21 cellular contexts compared by ENCODE assay signal in the genomic region with DNA sequence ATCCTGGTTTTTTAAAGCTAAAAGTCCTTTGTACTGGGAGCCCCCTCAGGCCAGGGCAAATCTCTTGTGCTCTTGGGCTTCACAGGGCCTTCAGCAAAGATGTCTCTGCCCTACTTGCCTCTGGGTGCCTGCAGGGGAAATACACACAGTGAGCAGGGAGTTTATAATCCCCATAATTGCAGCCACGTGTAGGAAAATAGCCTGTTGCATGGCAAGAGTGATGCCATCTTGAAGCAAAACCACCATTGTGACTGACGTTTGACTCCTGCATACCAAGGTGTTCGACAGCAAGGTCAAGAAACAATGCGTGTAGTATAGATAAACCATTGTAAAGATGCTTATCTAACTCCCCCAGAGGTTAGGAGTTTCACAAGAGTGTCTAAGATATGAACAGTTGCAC. TPM values are rescaled to one million over a fixed set of nuclear protein-coding genes. Genes with fewer than 3 reads are reported as not detected.
DNase-seq lines count a peak whose midpoint lies in the region; ATAC-seq, FAIRE-seq and TF ChIP-seq lines count a peak whose summit lies in the region.
"Had no signal": no experiment of that assay in that cellular context is flagged by ENCODE, and none has a peak within 500 bp of the region (broad histone marks: within the 10 kb centered on the region; RNA-seq: fewer than 3 reads in every experiment).

No MANE protein-coding gene starts in this region.

- BruUV-seq in K562 (replicated peaks; lab: Mats Ljungman, UMichigan), result no TSS peak

- H3K4me3 Mint-ChIP-seq in natural killer cell treated with Interleukin-12 subunit alpha and Interleukin-12 subunit beta and Interleukin-15 and Interleukin-18, amount 100 ng/mL, for 72 hours, result no peak overlapping the region
- H3K4me3 Mint-ChIP-seq in natural killer cell (no peak overlapping the region), immature natural killer cell (no peak overlapping the region)
- no peak overlapping the region for H3K4me3 Mint-ChIP-seq in activated naive CD8-positive, alpha-beta T cell treated with anti-CD3 and anti-CD28 coated beads, Interleukin-2, amount 50 U/mL, for 24 hours
- H3K4me3 Mint-ChIP-seq: CD4-positive, CD25-positive, alpha-beta regulatory T cell; CD8-positive, alpha-beta memory T cell; GM23338; IgD-negative memory B cell had no signal

- H3K4me3 ChIP-seq in K562, result no peak overlapping the region
- H3K4me3 ChIP-seq: GM23338 had no signal

- H3K27me3 ChIP-seq in K562 (ENCODE audit: control insufficient read depth in 2 of 2, insufficient read depth in 2 of 2, low read length in 2 of 2), result peaks cover 11 to 47% of the 10 kb centered on the region in 2 experiments; a peak in 4 of 5 replicates
- H3K27me3 ChIP-seq: BE2C had no signal

- POLR2A ChIA-PET in K562 (lab: Yijun Ruan, JAX), result interaction anchor here (0.6 to 1.2 kb wide), 4 partner anchors 9 to 672 kb away, joined by 3 read pairs; no protein-coding TSS in a partner anchor

- H3K4me2 ChIP-seq in K562 (ENCODE audit: insufficient read depth, low read length), result no peak overlapping the region
- H3K4me2 ChIP-seq: GM23338 had no signal

- no peaks in the 10 kb centered on the region for H3K9me1 ChIP-seq in K562 (ENCODE audit: control insufficient read depth, insufficient read depth, low read length)

- peaks cover 4 to 19% of the 10 kb centered on the region in 2 donors for H3K4me1 Mint-ChIP-seq in natural killer cell treated with Interleukin-12 subunit alpha and Interleukin-12 subunit beta and Interleukin-15 and Interleukin-18, amount 100 ng/mL, for 72 hours (ENCODE audit: low read depth in 2 of 2)
- peaks cover 5 to 20% of the 10 kb centered on the region in 2 donors for H3K4me1 Mint-ChIP-seq in natural killer cell
- peaks cover 8 to 10% of the 10 kb centered on the region in 2 donors for H3K4me1 Mint-ChIP-seq in immature natural killer cell
- peaks cover 12% of the 10 kb centered on the region for H3K4me1 Mint-ChIP-seq in activated naive CD8-positive, alpha-beta T cell treated with anti-CD3 and anti-CD28 coated beads, Interleukin-2, amount 50 U/mL, for 24 hours
- H3K4me1 Mint-ChIP-seq: CD4-positive, CD25-positive, alpha-beta regulatory T cell had no signal

- no peaks in the 10 kb centered on the region for H3K79me2 ChIP-seq in K562 (ENCODE audit: control insufficient read depth, insufficient read depth, low read length)

- TF ChIP-seq RAD21 in K562 (CRISPR knock-in tag; conservative IDR thresholded peaks at IDR 0.05 in 1 of 2, IDR thresholded peaks at IDR 0.05 in 1 of 2), result no peak

- no peak for FAIRE-seq in K562 (lab: Jason Lieb, UNC)
- FAIRE-seq: H54, HepG2 had no signal

- H3K4me1 ChIP-seq in K562 (replicated peaks in 1 of 2; ENCODE audit: control insufficient read depth in 2 of 2, insufficient read depth in 2 of 2, low read length in 2 of 2), result no peaks in the 10 kb centered on the region
- H3K4me1 ChIP-seq: BE2C had no signal

- H3K9ac ChIP-seq in K562 (ENCODE audit: insufficient read depth in 1 of 2, low read depth in 2 of 2, low read length in 2 of 2), result no peak overlapping the region

- no peaks in the 10 kb centered on the region for H3K9me3 Mint-ChIP-seq in natural killer cell treated with Interleukin-12 subunit alpha and Interleukin-12 subunit beta and Interleukin-15 and Interleukin-18, amount 100 ng/mL, for 72 hours
- H3K9me3 Mint-ChIP-seq in natural killer cell, result no peaks in the 10 kb centered on the region
- no peaks in the 10 kb centered on the region for H3K9me3 Mint-ChIP-seq in immature natural killer cell
- peaks cover 3% of the 10 kb centered on the region for H3K9me3 Mint-ChIP-seq in activated naive CD8-positive, alpha-beta T cell treated with anti-CD3 and anti-CD28 coated beads, Interleukin-2, amount 50 U/mL, for 24 hours
- H3K9me3 Mint-ChIP-seq: CD8-positive, alpha-beta memory T cell; GM23338; IgD-negative memory B cell had no signal

- no peaks in the 10 kb centered on the region for H3K27me3 Mint-ChIP-seq in natural killer cell treated with Interleukin-12 subunit alpha and Interleukin-12 subunit beta and Interleukin-15 and Interleukin-18, amount 100 ng/mL, for 72 hours
- H3K27me3 Mint-ChIP-seq in natural killer cell (ENCODE audit: low read depth in 2 of 2) (peaks cover 5 to 12% of the 10 kb centered on the region in 2 donors), immature natural killer cell (ENCODE audit: low read depth in 3 of 3) (peaks cover 4 to 10% (median 7%) of the 10 kb centered on the region in 3 donors)
- peaks cover 2% of the 10 kb centered on the region for H3K27me3 Mint-ChIP-seq in activated naive CD8-positive, alpha-beta T cell treated with anti-CD3 and anti-CD28 coated beads, Interleukin-2, amount 50 U/mL, for 24 hours

- H3K27ac ChIP-seq in K562 (ENCODE audit: extremely low read depth, low read depth, low read length), result no peak overlapping the region

- TF ChIP-seq EP300 in K562 (IDR thresholded peaks at IDR 0.05; ENCODE audit: low read length), result no peak

- no peaks in the 10 kb centered on the region for H4K20me1 ChIP-seq in K562 (replicated peaks; ENCODE audit: control insufficient read depth, insufficient read depth, low read length)

- no peaks in the 10 kb centered on the region for H3K9me3 ChIP-seq in K562 (replicated peaks; ENCODE audit: control insufficient read depth, insufficient read depth, low read depth, low read length)
- H3K9me3 ChIP-seq: BE2C had no signal

- no peak for ATAC-seq in natural killer cell treated with Interleukin-12 subunit alpha and Interleukin-12 subunit beta and Interleukin-15 and Interleukin-18, amount 100 ng/mL, for 72 hours
- no peak for ATAC-seq in natural killer cell
- ATAC-seq in K562, result no peak
- no peak for ATAC-seq in left lobe of liver
- ATAC-seq in activated naive CD8-positive, alpha-beta T cell treated with anti-CD3 and anti-CD28 coated beads, Interleukin-2, amount 50 U/mL, for 24 hours, result no peak
- ATAC-seq: GM23338, HCT116, HepG2 had no signal

- intact Hi-C loops in natural killer cell (cut with micrococcal nuclease) (no loop called here), K562 (cut with micrococcal nuclease) (no loop called here)

- DNase-seq in natural killer cell treated with Interleukin-12 subunit alpha and Interleukin-12 subunit beta and Interleukin-15 and Interleukin-18, amount 100 ng/mL, for 72 hours (ENCODE audit: low spot score), result peak; percentile 49
- DNase-seq in natural killer cell, result no peak
- DNase-seq in K562 (ENCODE audit: extremely low read depth in 1 of 4, low spot score in 3 of 4), result no peak
- peak; percentile 12 for DNase-seq in left lobe of liver (ENCODE audit: low spot score)
- DNase-seq in MV-4-11 (lab: John Stamatoyannopoulos, UW), result no peak
- DNase-seq in immature natural killer cell, result no peak
- no peak for DNase-seq in activated naive CD8-positive, alpha-beta T cell treated with anti-CD3 and anti-CD28 coated beads, Interleukin-2, amount 50 U/mL, for 24 hours
- DNase-seq: BE2C; C1 segment of cervical spinal cord; CD4-positive, CD25-positive, alpha-beta regulatory T cell; CD8-positive, alpha-beta memory T cell; COR-L47; DMS 273 treated with DMSO at 0.1 percent for 48 hours; GDM1 had no signal

- in situ Hi-C loops in K562 (cut with MboI), result no loop called here

- no peaks in the 10 kb centered on the region for H3K36me3 ChIP-seq in K562 (ENCODE audit: control insufficient read depth, insufficient read depth, low read length)
- H3K36me3 ChIP-seq: BE2C had no signal

- no peak overlapping the region for H3K27ac Mint-ChIP-seq in natural killer cell treated with Interleukin-12 subunit alpha and Interleukin-12 subunit beta and Interleukin-15 and Interleukin-18, amount 100 ng/mL, for 72 hours
- no peak overlapping the region for H3K27ac Mint-ChIP-seq in natural killer cell
- H3K27ac Mint-ChIP-seq in immature natural killer cell, result no peak overlapping the region
- H3K27ac Mint-ChIP-seq in activated naive CD8-positive, alpha-beta T cell treated with anti-CD3 and anti-CD28 coated beads, Interleukin-2, amount 50 U/mL, for 24 hours, result no peak overlapping the region
- H3K27ac Mint-ChIP-seq: CD4-positive, CD25-positive, alpha-beta regulatory T cell; GM23338; IgD-negative memory B cell had no signal

- no peak overlapping the region for H2AFZ ChIP-seq in K562 (ENCODE audit: low read depth, low read length)
- H2AFZ ChIP-seq: GM23338 had no signal

- no peak for TF ChIP-seq CTCF in natural killer cell (IDR thresholded peaks at IDR 0.05)
- TF ChIP-seq CTCF in K562 (IDR thresholded peaks at IDR 0.05 in 2 of 3, conservative IDR thresholded peaks at IDR 0.05 in 1 of 3; ENCODE audit: insufficient read depth in 2 of 3, low read depth in 1 of 3, low read length in 3 of 3), result no peak

- no peaks in the 10 kb centered on the region for H3K36me3 Mint-ChIP-seq in natural killer cell treated with Interleukin-12 subunit alpha and Interleukin-12 subunit beta and Interleukin-15 and Interleukin-18, amount 100 ng/mL, for 72 hours
- H3K36me3 Mint-ChIP-seq in natural killer cell, result no peaks in the 10 kb centered on the region
- H3K36me3 Mint-ChIP-seq in immature natural killer cell, result no peaks in the 10 kb centered on the region
- peaks cover 2% of the 10 kb centered on the region for H3K36me3 Mint-ChIP-seq in activated naive CD8-positive, alpha-beta T cell treated with anti-CD3 and anti-CD28 coated beads, Interleukin-2, amount 50 U/mL, for 24 hours (ENCODE audit: low read depth)
- H3K36me3 Mint-ChIP-seq: CD4-positive, CD25-positive, alpha-beta regulatory T cell; CD8-positive, alpha-beta memory T cell had no signal

- no peak for TF ChIP-seq POLR2A in K562 (conservative IDR thresholded peaks at IDR 0.05)

- 5% methylated on average over 4 of the region's 4 CpGs for WGBS in K562 (ENCODE audit: insufficient coverage, low coverage, missing lambda C conversion rate)

- CTCF ChIA-PET in K562 (lab: Yijun Ruan, JAX; ENCODE audit: low intra/inter-chr PET ratio), result no interaction called here

RNA-seq across cellular contexts. Expression of gene IL3, which starts 11.4 kb away (rescaled TPM):
- under 1 TPM in 1 of 2 donors, not detected in 1; 0.36 TPM for total RNA-seq in natural killer cell treated with Interleukin-12 subunit alpha and Interleukin-12 subunit beta and Interleukin-15 and Interleukin-18, amount 100 ng/mL, for 72 hours
- total RNA-seq in natural killer cell (not detected), K562 (2014; rRNA removed) (not detected in 2 replicates), K562 (2014; rRNA removed; fragmentation: Illumina TruSeq; extraction: Trizol) (not detected in 2 replicates), K562 (2015; rRNA removed; fragmentation: Illumina TruSeq; extraction: Trizol) (not detected in 2 replicates), K562 (2021) (not detected in 2 replicates), left lobe of liver (not detected)
- not detected in 2 replicates for total RNA-seq in K562 (2011; cell fraction: chromatin; rRNA removed; ENCODE audit: low replicate concordance)
- total RNA-seq in K562 (2011; cell fraction: nucleolus; rRNA removed), result not detected in 2 replicates
- not detected in 2 replicates for total RNA-seq in K562 (2011; cell fraction: nucleoplasm; rRNA removed)
- polyA plus RNA-seq in K562 (2011; rRNA removed) (not detected in 2 replicates), K562 (2014; fragmentation: Illumina TruSeq; extraction: Trizol) (not detected in 2 replicates), K562 (2014; fragmentation: Nextera tagmentation; extraction: Ambion mirVana) (not detected), K562 (2014; rRNA removed) (not detected in 2 replicates), immature natural killer cell (under 1 TPM in 1 of 3 donors, not detected in 2; 0.20 TPM)
- not detected in 2 replicates for polyA plus RNA-seq in K562 (2011; cell fraction: cytosol; rRNA removed)
- not detected in 2 replicates for polyA plus RNA-seq in K562 (2011; cell fraction: nucleus; rRNA removed)
- polyA plus RNA-seq in K562 (2012), result 0.08 and 0.12 TPM in 2 replicates
- polyA minus RNA-seq in K562 (2011; rRNA and poly(A)+ RNA removed), result not detected in 2 replicates
- not detected in 2 replicates for polyA minus RNA-seq in K562 (2011; cell fraction: cytosol; rRNA and poly(A)+ RNA removed)
- not detected in 2 replicates for polyA minus RNA-seq in K562 (2011; cell fraction: nucleus; rRNA and poly(A)+ RNA removed)
- total RNA-seq: A172; CD4-positive, CD25-positive, alpha-beta regulatory T cell; Daoy; GM23338; HepG2 had no signal
- polyA plus RNA-seq: CD4-positive, CD25-positive, alpha-beta regulatory T cell; CD8-positive, alpha-beta memory T cell; GM23338; HepG2; IgD-negative memory B cell had no signal

RNA-seq across cellular contexts. Expression of gene CSF2, which starts 24.5 kb away (rescaled TPM):
- 100 to 1,000 TPM in 1 of 2 donors, 10 to 100 TPM in 1; 41.4 to 125 TPM for total RNA-seq in natural killer cell treated with Interleukin-12 subunit alpha and Interleukin-12 subunit beta and Interleukin-15 and Interleukin-18, amount 100 ng/mL, for 72 hours
- 1 to 10 TPM in 1 of 3 donors, under 1 TPM in 2; 0.65 to 1.2 (median 0.82) TPM for total RNA-seq in natural killer cell
- not detected in 2 replicates for total RNA-seq in K562 (2011; cell fraction: chromatin; rRNA removed; ENCODE audit: low replicate concordance)
- total RNA-seq in K562 (2011; cell fraction: nucleolus; rRNA removed), result not detected in 2 replicates
- not detected in 2 replicates for total RNA-seq in K562 (2011; cell fraction: nucleoplasm; rRNA removed)
- total RNA-seq in K562 (2014; rRNA removed), result not detected in 2 replicates
- total RNA-seq in K562 (2014; rRNA removed; fragmentation: Illumina TruSeq; extraction: Trizol), result not detected in 2 replicates
- total RNA-seq in K562 (2015; rRNA removed; fragmentation: Illumina TruSeq; extraction: Trizol), result 0.25 TPM in 1 of 2 replicates, not detected in the other
- 0.29 TPM in 1 of 2 replicates, not detected in the other for total RNA-seq in K562 (2021)
- polyA plus RNA-seq in K562 (2011; rRNA removed), result not detected in 2 replicates
- polyA plus RNA-seq in K562 (2011; cell fraction: cytosol; rRNA removed), result not detected in 2 replicates
- 0.30 TPM in 1 of 2 replicates, not detected in the other for polyA plus RNA-seq in K562 (2011; cell fraction: nucleus; rRNA removed)
- 0.13 TPM in 1 of 2 replicates, not detected in the other for polyA plus RNA-seq in K562 (2012)
- polyA plus RNA-seq in K562 (2014; fragmentation: Illumina TruSeq; extraction: Trizol), result not detected in 2 replicates
- polyA plus RNA-seq in K562 (2014; fragmentation: Nextera tagmentation; extraction: Ambion mirVana), result not detected
- polyA plus RNA-seq in K562 (2014; rRNA removed), result not detected in 2 replicates
- polyA minus RNA-seq in K562 (2011; rRNA and poly(A)+ RNA removed), result not detected in 2 replicates
- not detected in 2 replicates for polyA minus RNA-seq in K562 (2011; cell fraction: cytosol; rRNA and poly(A)+ RNA removed)
- polyA minus RNA-seq in K562 (2011; cell fraction: nucleus; rRNA and poly(A)+ RNA removed), result not detected in 2 replicates
- total RNA-seq in left lobe of liver, result not detected
- under 1 TPM in 2 of 3 donors, not detected in 1; 0.43 to 0.86 TPM for polyA plus RNA-seq in immature natural killer cell
- total RNA-seq: CD4-positive, CD25-positive, alpha-beta regulatory T cell; GM23338; HepG2 had no signal
- polyA plus RNA-seq: CD4-positive, CD25-positive, alpha-beta regulatory T cell; CD8-positive, alpha-beta memory T cell; GM23338; HepG2; IgD-negative memory B cell had no signal

RNA-seq across cellular contexts. Expression of gene ACSL6, which starts 37.6 kb away (rescaled TPM):
- 1 to 10 TPM in 1 of 2 donors, under 1 TPM in 1; 0.67 to 1.5 TPM for total RNA-seq in natural killer cell treated with Interleukin-12 subunit alpha and Interleukin-12 subunit beta and Interleukin-15 and Interleukin-18, amount 100 ng/mL, for 72 hours
- total RNA-seq in natural killer cell, result 1 to 10 TPM; 2.1 to 2.2 (median 2.2) TPM
- 3.9 and 10.0 TPM in 2 replicates for total RNA-seq in K562 (2011; cell fraction: chromatin; rRNA removed; ENCODE audit: low replicate concordance)
- total RNA-seq in K562 (2011; cell fraction: nucleolus; rRNA removed), result 3.8 and 4.5 TPM in 2 replicates
- 5.1 and 6.0 TPM in 2 replicates for total RNA-seq in K562 (2011; cell fraction: nucleoplasm; rRNA removed)
- total RNA-seq in K562 (2014; rRNA removed), result 0.50 and 0.73 TPM in 2 replicates
- 0.62 and 1.0 TPM in 2 replicates for total RNA-seq in K562 (2014; rRNA removed; fragmentation: Illumina TruSeq; extraction: Trizol)
- 0.60 and 0.69 TPM in 2 replicates for total RNA-seq in K562 (2015; rRNA removed; fragmentation: Illumina TruSeq; extraction: Trizol)
- 1.5 and 1.6 TPM in 2 replicates for total RNA-seq in K562 (2021)
- polyA plus RNA-seq in K562 (2011; rRNA removed), result 1.0 and 1.2 TPM in 2 replicates
- 0.47 and 0.69 TPM in 2 replicates for polyA plus RNA-seq in K562 (2011; cell fraction: cytosol; rRNA removed)
- 4.9 and 7.1 TPM in 2 replicates for polyA plus RNA-seq in K562 (2011; cell fraction: nucleus; rRNA removed)
- 0.65 and 1.1 TPM in 2 replicates for polyA plus RNA-seq in K562 (2012)
- 0.82 and 1.00 TPM in 2 replicates for polyA plus RNA-seq in K562 (2014; fragmentation: Illumina TruSeq; extraction: Trizol)
- polyA plus RNA-seq in K562 (2014; fragmentation: Nextera tagmentation; extraction: Ambion mirVana), result under 1 TPM; 0.62 to 0.75 TPM
- 0.62 and 0.69 TPM in 2 replicates for polyA plus RNA-seq in K562 (2014; rRNA removed)
- polyA minus RNA-seq in K562 (2011; rRNA and poly(A)+ RNA removed), result 0.45 and 0.95 TPM in 2 replicates
- polyA minus RNA-seq in K562 (2011; cell fraction: cytosol; rRNA and poly(A)+ RNA removed), result 0.95 TPM in 1 of 2 replicates, not detected in the other
- polyA minus RNA-seq in K562 (2011; cell fraction: nucleus; rRNA and poly(A)+ RNA removed), result 1.9 and 2.3 TPM in 2 replicates
- 3.7 TPM for total RNA-seq in left lobe of liver
- polyA plus RNA-seq in immature natural killer cell, result 1 to 10 TPM; 2.0 to 3.1 (median 2.1) TPM

Comparison
In these comparisons a context has a peak if more than half of its experiments do, and no peak if none do; other contexts are left out.
1. DNase-seq: peak in natural killer cell treated with Interleukin-12 subunit alpha and Interleukin-12 subunit beta and Interleukin-15 and Interleukin-18, amount 100 ng/mL, for 72 hours (single experiment) and left lobe of liver (single experiment); none in natural killer cell (single experiment), K562 (0 of 4), MV-4-11 (single experiment), immature natural killer cell (0 of 3) and activated naive CD8-positive, alpha-beta T cell treated with anti-CD3 and anti-CD28 coated beads, Interleukin-2, amount 50 U/mL, for 24 hours (single experiment).
2. RNA of gene CSF2, which starts 24.5 kb away (total RNA-seq): 41.4 to 125 TPM in natural killer cell treated with Interleukin-12 subunit alpha and Interleukin-12 subunit beta and Interleukin-15 and Interleukin-18, amount 100 ng/mL, for 72 hours; 0.65 to 1.2 TPM in natural killer cell, 0.25 to 0.29 TPM in K562 and not detected in left lobe of liver (single experiment); every median in the first group is over 10 times any median in the second.